1 cellular context compared by ENCODE assay signal in genomic region chr10:101217450-101218281, GRCh38.
TF ChIP-seq lines count a peak whose summit lies in the region.

No MANE protein-coding gene starts in this region.

TF ChIP-seq in HepG2, 621 proteins besides CTCF, POLR2A, EP300 and RAD21 (continued from another document and continues in another):
- peak; percentile 63 for TF ChIP-seq ZNF687 (CRISPR knock-in tag; IDR thresholded peaks at IDR 0.05)
- no peak for TF ChIP-seq FOXA1 (IDR thresholded peaks at IDR 0.05)
- no peak for TF ChIP-seq FOXA1 (CRISPR knock-in tag; IDR thresholded peaks at IDR 0.05)
- no peak for TF ChIP-seq ZNF543 (CRISPR knock-in tag; IDR thresholded peaks at IDR 0.05)
- TF ChIP-seq GABPB1 (CRISPR knock-in tag; IDR thresholded peaks at IDR 0.05) = peak; percentile 33; the same call in 1 of the 2 replicates
- TF ChIP-seq ATF4 (CRISPR knock-in tag; IDR thresholded peaks at IDR 0.05) = no peak
- no peak for TF ChIP-seq MIER2 (CRISPR knock-in tag; IDR thresholded peaks at IDR 0.05)
- no peak for TF ChIP-seq ZNF496 (CRISPR knock-in tag; IDR thresholded peaks at IDR 0.05; ENCODE audit: insufficient replicate concordance)
- no peak for TF ChIP-seq RELA (CRISPR knock-in tag; IDR thresholded peaks at IDR 0.05)
- TF ChIP-seq TFDP2 (CRISPR knock-in tag; IDR thresholded peaks at IDR 0.05) = no peak
- TF ChIP-seq KLF6 (CRISPR knock-in tag; IDR thresholded peaks at IDR 0.05) = no peak
- TF ChIP-seq TFAP4 (IDR thresholded peaks at IDR 0.05; ENCODE audit: borderline replicate concordance, low read depth) = no peak
- TF ChIP-seq ZNF768 (CRISPR knock-in tag; IDR thresholded peaks at IDR 0.05) = peak; percentile 30; the same call in 1 of the 2 replicates
- no peak for TF ChIP-seq ZNF546 (CRISPR knock-in tag; conservative IDR thresholded peaks at IDR 0.05)
- no peak for TF ChIP-seq TARDBP (CRISPR knock-in tag; IDR thresholded peaks at IDR 0.05)
- no peak for TF ChIP-seq ZBTB40 (IDR thresholded peaks at IDR 0.05)
- TF ChIP-seq ZBTB40 (CRISPR knock-in tag; IDR thresholded peaks at IDR 0.05) = 0 out of 2 replicates have a peak, but pooled peaks have one; percentile 48
- TF ChIP-seq CSRNP1 (CRISPR knock-in tag; IDR thresholded peaks at IDR 0.05) = no peak
- TF ChIP-seq EZH2 (conservative IDR thresholded peaks at IDR 0.05; ENCODE audit: low read depth, low read length) = peak; percentile 14; the same call in 1 of the 2 replicates
- TF ChIP-seq USF2 (IDR thresholded peaks at IDR 0.05; ENCODE audit: low read depth, low read length) = no peak
- TF ChIP-seq USF2 (CRISPR knock-in tag; IDR thresholded peaks at IDR 0.05; ENCODE audit: borderline replicate concordance) = no peak
- TF ChIP-seq ZBTB2 (CRISPR knock-in tag; IDR thresholded peaks at IDR 0.05; ENCODE audit: low read depth) = no peak
- TF ChIP-seq DBP (CRISPR knock-in tag; IDR thresholded peaks at IDR 0.05; ENCODE audit: not compliant biosample characterization) = no peak
- no peak for TF ChIP-seq TIGD3 (CRISPR knock-in tag; IDR thresholded peaks at IDR 0.05; ENCODE audit: borderline replicate concordance)
- no peak for TF ChIP-seq SNAPC2 (CRISPR knock-in tag; IDR thresholded peaks at IDR 0.05)
- peak; percentile 41 for TF ChIP-seq ZFX (CRISPR knock-in tag; IDR thresholded peaks at IDR 0.05; ENCODE audit: low read depth)
- TF ChIP-seq KMT2B (CRISPR knock-in tag; IDR thresholded peaks at IDR 0.05) = no peak
- TF ChIP-seq ZNF670 (CRISPR knock-in tag; IDR thresholded peaks at IDR 0.05; ENCODE audit: borderline replicate concordance) = no peak
- TF ChIP-seq REPIN1 (CRISPR knock-in tag; IDR thresholded peaks at IDR 0.05; ENCODE audit: borderline replicate concordance, low read depth) = no peak
